ENCODE assay signal across 13 cellular contexts in genomic region chr7:121582258-121582657, GRCh38.
DNase-seq lines count a peak whose midpoint lies in the region; ATAC-seq and TF ChIP-seq lines count a peak whose summit lies in the region.
"Had no signal": no experiment of that assay in that cellular context is flagged by ENCODE, and none has a peak within 500 bp of the region (broad histone marks: within the 10 kb centered on the region; RNA-seq: fewer than 3 reads in every experiment).

No MANE protein-coding gene starts in this region.

- H3K4me3 ChIP-seq in A673 (ENCODE audit: low read depth, low read length, poor library complexity, severe bottlenecking) = no peak overlapping the region
- H3K4me3 ChIP-seq in HEK293 (ENCODE audit: low read depth, low read length) = no peak overlapping the region
- no peak overlapping the region for H3K4me3 ChIP-seq in neuronal stem cell (ENCODE audit: low read length in 2 of 2)
- H3K4me3 ChIP-seq: A549, GM23248 had no signal

- H3K27ac ChIP-seq in A673 (ENCODE audit: low read depth, low read length, poor library complexity, severe bottlenecking) (peak overlapping the region; percentile 36), HEK293 (ENCODE audit: extremely low read depth, low read depth, low read length) (no peak overlapping the region), VCaP (peak overlapping the region; percentile 52), neuronal stem cell (replicated peaks; ENCODE audit: low read length) (no peak overlapping the region)
- H3K27ac ChIP-seq: A549, GM23248 had no signal

- H2AFZ ChIP-seq in neuronal stem cell (ENCODE audit: low read length) = peak overlapping the region; percentile 18
- H2AFZ ChIP-seq: GM23248 had no signal

- H3K9me3 ChIP-seq in A673 (ENCODE audit: low read depth, low read length, poor library complexity, severe bottlenecking) (no peaks in the 10 kb centered on the region), HEK293 (ENCODE audit: control insufficient read depth, insufficient read depth, low read depth, low read length) (no peaks in the 10 kb centered on the region), neuronal stem cell (replicated peaks in 1 of 2; ENCODE audit: control insufficient read depth in 2 of 2, insufficient read depth in 1 of 2, low read depth in 1 of 2, low read length in 2 of 2) (no peaks in the 10 kb centered on the region)
- H3K9me3 ChIP-seq: A549, Caco-2 had no signal

- H3K4me1 ChIP-seq in A673 (ENCODE audit: insufficient read depth, low read length, poor library complexity, severe bottlenecking) (peaks cover 19% of the 10 kb centered on the region), HEK293 (ENCODE audit: control insufficient read depth, insufficient read depth, low read length) (no peaks in the 10 kb centered on the region), neuronal stem cell (ENCODE audit: control insufficient read depth in 2 of 2, insufficient read depth in 1 of 2, low read depth in 1 of 2, low read length in 2 of 2) (no peaks in the 10 kb centered on the region)
- H3K4me1 ChIP-seq: A549, Caco-2 had no signal

- POLR2A ChIA-PET in A673 (lab: Charles Lee; ENCODE audit: low non-redundant PET) = no interaction called here
- POLR2A ChIA-PET in HEK293 (lab: Yijun Ruan, JAX) = no interaction called here

- H3K27me3 ChIP-seq in A673 (replicated peaks; ENCODE audit: insufficient read depth, low read depth, low read length, poor library complexity) (no peaks in the 10 kb centered on the region), neuronal stem cell (ENCODE audit: control insufficient read depth in 3 of 3, insufficient read depth in 3 of 3, low read depth in 1 of 3, low read length in 3 of 3) (no peaks in the 10 kb centered on the region)

- no peak overlapping the region for H4K91ac ChIP-seq in neuronal stem cell (ENCODE audit: low read depth, low read length, poor library complexity)

- CTCF ChIA-PET in A673 (lab: Charles Lee) (no interaction called here), HEK293 (lab: Yijun Ruan, JAX) (no interaction called here)

- no peak overlapping the region for H3K14ac ChIP-seq in neuronal stem cell (ENCODE audit: low read length)

- DNase-seq in A673 (ENCODE audit: low spot score) = no peak
- DNase-seq in neuronal stem cell (ENCODE audit: low spot score) = no peak
- no peak for DNase-seq in NCI-H82 (lab: John Stamatoyannopoulos, UW)
- no peak for DNase-seq in NCI-H1048 (lab: John Stamatoyannopoulos, UW)
- DNase-seq: Caco-2; CD8-positive, alpha-beta memory T cell; GM23248; IMR-90 had no signal

- H2AK5ac ChIP-seq in neuronal stem cell (ENCODE audit: low read depth, low read length) = no peak overlapping the region

- no peak for ATAC-seq in HG03432 (IDR thresholded peaks at IDR 0.05; ENCODE audit: unreplicated experiment)
- ATAC-seq: A549, HCT116 had no signal

- no peak overlapping the region for H3K4me2 ChIP-seq in neuronal stem cell (ENCODE audit: insufficient read depth, low read length, poor library complexity, severe bottlenecking)
- H3K4me2 ChIP-seq: A549 had no signal

- no peaks in the 10 kb centered on the region for H3K79me1 ChIP-seq in neuronal stem cell (ENCODE audit: low read depth, low read length)

- no peak overlapping the region for H3K18ac ChIP-seq in neuronal stem cell (ENCODE audit: low read length)

- H2BK120ac ChIP-seq in neuronal stem cell (ENCODE audit: low read depth, low read length) = no peak overlapping the region

- H3K4ac ChIP-seq in neuronal stem cell (ENCODE audit: low read length) = no peak overlapping the region

- H2BK12ac ChIP-seq in neuronal stem cell (ENCODE audit: low read length) = no peak overlapping the region

- H3K36me3 ChIP-seq in A673 (ENCODE audit: insufficient read depth, low read length, poor library complexity, severe bottlenecking) (no peaks in the 10 kb centered on the region), HEK293 (ENCODE audit: control insufficient read depth in 2 of 2, insufficient read depth in 1 of 2, low read length in 2 of 2) (no peaks in the 10 kb centered on the region), neuronal stem cell (replicated peaks in 1 of 2; ENCODE audit: control insufficient read depth in 2 of 2, insufficient read depth in 2 of 2, low read length in 2 of 2) (no peaks in the 10 kb centered on the region)

- no peak overlapping the region for H2BK5ac ChIP-seq in neuronal stem cell (ENCODE audit: low read length)

- H2BK15ac ChIP-seq in neuronal stem cell (ENCODE audit: low read length) = no peak overlapping the region

- no peak overlapping the region for H4K8ac ChIP-seq in neuronal stem cell (ENCODE audit: low read depth, low read length)

- no peak overlapping the region for H3K9ac ChIP-seq in neuronal stem cell (ENCODE audit: low read depth, low read length, poor library complexity)
- H3K9ac ChIP-seq: GM23248 had no signal

- no TSS peak for BruUV-seq in A673 (replicated peaks; lab: Mats Ljungman, UMichigan)

- no peak overlapping the region for H3K23ac ChIP-seq in neuronal stem cell (ENCODE audit: low read depth, low read length, poor library complexity)

- TF ChIP-seq CTCF in A673 (conservative IDR thresholded peaks at IDR 0.05; ENCODE audit: low read depth, low read length) = no peak
- no peak for TF ChIP-seq CTCF in HEK293 (tag by site-specific recombination; IDR thresholded peaks at IDR 0.05)
- no peak for TF ChIP-seq CTCF in VCaP (conservative IDR thresholded peaks at IDR 0.05)

- intact Hi-C loops in A673 (cut with micrococcal nuclease; ENCODE audit: unreplicated experiment) = no loop called here

TF ChIP-seq in HEK293, 187 proteins besides CTCF, POLR2A, EP300 and RAD21:
- 0 out of 2 replicates have a peak, but pooled peaks have one; percentile 18 for TF ChIP-seq PRDM6 (tag by site-specific recombination; IDR thresholded peaks at IDR 0.05)
- peak; percentile 59 for TF ChIP-seq FEZF1 (tag by site-specific recombination; IDR thresholded peaks at IDR 0.05)
- TF ChIP-seq PRDM1 (tag by site-specific recombination; IDR thresholded peaks at IDR 0.05) = no peak

Comparison
In these comparisons a context has a peak if more than half of its experiments do, and no peak if none do; other contexts are left out.
1. H3K27ac ChIP-seq: peak in A673 (single experiment) and VCaP (single experiment); none in HEK293 (single experiment) and neuronal stem cell (single experiment).